ENCODE assay signal across 15 cellular contexts in genomic region chr21:46618738-46619369, GRCh38. TPM values are rescaled to one million over a fixed set of nuclear protein-coding genes. Genes with fewer than 3 reads are reported as not detected.
"Had no signal": no experiment of that assay in that cellular context is flagged by ENCODE, and none has a peak within 500 bp of the region (broad histone marks: within the 10 kb centered on the region; RNA-seq: fewer than 3 reads in every experiment).

No MANE protein-coding gene starts in this region.

- H3K9me3 ChIP-seq: ascending aorta, lower lobe of right lung, right lobe of liver, suprapubic skin had no signal

- H3K36me3 Mint-ChIP-seq: type B pancreatic cell had no signal

- H3K36me3 ChIP-seq: ascending aorta, lower lobe of right lung, right lobe of liver, suprapubic skin had no signal

- H3K27me3 ChIP-seq: ascending aorta, right lobe of liver, suprapubic skin had no signal

- DNase-seq: activated CD4-positive, alpha-beta T cell treated with anti-CD3 and anti-CD28 coated beads, Interleukin-2, amount 50 U/mL, for 48 hours; activated CD4-positive, CD25-positive, alpha-beta regulatory T cell treated with anti-CD3 and anti-CD28 coated beads, Interleukin-2, amount 50 U/mL, for 72 hours; activated naive CD4-positive, alpha-beta T cell treated with anti-CD3 and anti-CD28 coated beads for 36 hours; left colon; lower lobe of right lung; right lobe of liver; stimulated activated naive CD8-positive, alpha-beta T cell treated with anti-CD3 and anti-CD28 coated beads, Interleukin-15, Interleukin-2, amounts not matched to agents 100 U/mL and 50 U/mL, for 24 hours had no signal

- H3K4me1 ChIP-seq: right lobe of liver, suprapubic skin had no signal

- H3K27ac Mint-ChIP-seq: activated naive CD4-positive, alpha-beta T cell treated with anti-CD3 and anti-CD28 coated beads for 36 hours; activated T-helper 17 cell treated with anti-CD3 and anti-CD28 coated beads, Interleukin-2, amount 50 U/mL, for 72 hours; T-helper 2 cell treated with Interferon-gamma antibody and Interleukin-4, amounts not matched to agents 5 μg/mL and 100 μg/mL, for 36 hours; type B pancreatic cell had no signal

- H3K27me3 Mint-ChIP-seq: activated T-helper 17 cell treated with anti-CD3 and anti-CD28 coated beads, Interleukin-2, amount 50 U/mL, for 72 hours had no signal

- H3K4me3 Mint-ChIP-seq: activated naive CD4-positive, alpha-beta T cell treated with anti-CD3 and anti-CD28 coated beads for 36 hours; activated T-helper 17 cell treated with anti-CD3 and anti-CD28 coated beads, Interleukin-2, amount 50 U/mL, for 72 hours; T-helper 2 cell treated with Interferon-gamma antibody and Interleukin-4, amounts not matched to agents 5 μg/mL and 100 μg/mL, for 36 hours; type B pancreatic cell had no signal

- H3K4me1 Mint-ChIP-seq: activated T-helper 17 cell treated with anti-CD3 and anti-CD28 coated beads, Interleukin-2, amount 50 U/mL, for 72 hours had no signal

- H3K9me3 Mint-ChIP-seq: activated naive CD4-positive, alpha-beta T cell treated with anti-CD3 and anti-CD28 coated beads for 36 hours; activated T-helper 17 cell treated with anti-CD3 and anti-CD28 coated beads, Interleukin-2, amount 50 U/mL, for 72 hours; T-helper 2 cell treated with Interferon-gamma antibody and Interleukin-4, amounts not matched to agents 5 μg/mL and 100 μg/mL, for 36 hours; type B pancreatic cell had no signal

- H3K4me3 ChIP-seq: ascending aorta, lower lobe of right lung, right lobe of liver, smooth muscle cell, suprapubic skin had no signal

RNA-seq across cellular contexts. Expression of gene S100B, which starts 14.0 kb away (rescaled TPM):
- total RNA-seq: activated T-helper 17 cell treated with anti-CD3 and anti-CD28 coated beads, Interleukin-2, amount 50 U/mL, for 72 hours; osteocyte; pulmonary artery endothelial cell; smooth muscle cell had no signal
- polyA plus RNA-seq: smooth muscle cell had no signal
